ENCODE assay signal across 9 cellular contexts in the genomic region with DNA sequence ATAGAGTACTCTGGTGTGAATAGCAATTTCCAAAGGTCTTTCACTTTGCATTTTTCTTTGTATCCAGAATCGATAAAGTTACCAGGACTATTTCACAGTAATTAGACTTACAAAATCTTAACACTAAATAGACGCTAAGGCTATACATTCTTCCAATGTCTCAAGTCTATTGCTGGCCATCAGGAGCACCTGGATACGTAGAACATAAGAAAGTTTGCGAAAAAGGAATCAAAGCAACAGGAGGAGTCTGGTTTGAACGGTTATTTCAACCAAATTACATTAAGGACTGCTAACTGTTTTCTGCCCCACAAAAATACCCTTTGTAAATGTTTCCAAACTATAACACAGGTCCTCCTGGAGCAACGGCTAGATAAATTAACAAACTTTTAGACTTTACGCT. TPM values are rescaled to one million over a fixed set of nuclear protein-coding genes. Genes with fewer than 3 reads are reported as not detected.
A peak's percentile ranks its signal among the peaks of the same experiment; 100 is the strongest.
DNase-seq lines count a peak whose midpoint lies in the region; ATAC-seq and TF ChIP-seq lines count a peak whose summit lies in the region.
"Had no signal": no experiment of that assay in that cellular context is flagged by ENCODE, and none has a peak within 500 bp of the region (broad histone marks: within the 10 kb centered on the region; RNA-seq: fewer than 3 reads in every experiment).

No MANE protein-coding gene starts in this region.

- peaks cover 31% of the 10 kb centered on the region in 2 donors for H3K4me1 ChIP-seq in thyroid gland

- peaks cover 41% of the 10 kb centered on the region for H3K4me1 Mint-ChIP-seq in activated T-cell treated with anti-CD3 and anti-CD28 coated beads, Interleukin-2, amount 50 U/mL, for 4 hours (ENCODE audit: low read depth)
- peaks cover 40% of the 10 kb centered on the region for H3K4me1 Mint-ChIP-seq in activated naive CD8-positive, alpha-beta T cell (ENCODE audit: low read depth)

- peaks cover 4 to 6% of the 10 kb centered on the region in 2 donors for H3K36me3 ChIP-seq in thyroid gland

- no peaks in the 10 kb centered on the region for H3K9me3 Mint-ChIP-seq in activated T-cell treated with anti-CD3 and anti-CD28 coated beads, Interleukin-2, amount 50 U/mL, for 4 hours
- H3K9me3 Mint-ChIP-seq in activated naive CD8-positive, alpha-beta T cell (ENCODE audit: low read depth), result no peaks in the 10 kb centered on the region

- H3K27me3 Mint-ChIP-seq in activated T-cell treated with anti-CD3 and anti-CD28 coated beads, Interleukin-2, amount 50 U/mL, for 4 hours (ENCODE audit: low read depth), result no peaks in the 10 kb centered on the region
- H3K27me3 Mint-ChIP-seq in activated naive CD8-positive, alpha-beta T cell, result no peaks in the 10 kb centered on the region

- H3K4me3 Mint-ChIP-seq in activated T-cell treated with anti-CD3 and anti-CD28 coated beads, Interleukin-2, amount 50 U/mL, for 4 hours, result peak overlapping the region; percentile 97
- peak overlapping the region; percentile 95 for H3K4me3 Mint-ChIP-seq in activated naive CD8-positive, alpha-beta T cell

- no peak for DNase-seq in activated T-cell treated with anti-CD3 and anti-CD28 coated beads, Interleukin-2, amount 50 U/mL, for 4 hours
- DNase-seq in activated T-cell treated with anti-CD3 and anti-CD28 coated beads, Interleukin-2, amount 50 U/mL, for 48 hours, result no peak
- DNase-seq in thyroid gland, result no peak
- no peak for DNase-seq in HuH-7 (ENCODE audit: low spot score)
- DNase-seq in SIG-M5 treated with dmso at 0.1 percent for 504 hours (lab: John Stamatoyannopoulos, UW; ENCODE audit: unreplicated experiment), result no peak
- DNase-seq: NCI-H1092 had no signal

- intact Hi-C loops in thyroid gland (cut with DNase I), result loop anchor here (5.0 to 10.0 kb wide), 2 partner anchors 46 to 51 kb away; a partner anchor contains a TSS

- no peaks in the 10 kb centered on the region for H3K27me3 ChIP-seq in layer of hippocampus (ENCODE audit: control insufficient read depth, insufficient read depth, low read length)
- no peaks in the 10 kb centered on the region for H3K27me3 ChIP-seq in thyroid gland

- ATAC-seq in activated T-cell treated with anti-CD3 and anti-CD28 coated beads, Interleukin-2, amount 50 U/mL, for 4 hours, result no peak
- no peak for ATAC-seq in GM19324 (IDR thresholded peaks at IDR 0.05; ENCODE audit: low FRiP score, unreplicated experiment)

- H3K27ac ChIP-seq in layer of hippocampus (ENCODE audit: low read depth, low read length) (peak overlapping the region; percentile 95), thyroid gland (peak overlapping the region; percentile 97 to 100 (median 100))

- TF ChIP-seq POLR2A in thyroid gland (IDR thresholded peaks at IDR 0.05), result no peak

- H3K9me3 ChIP-seq in thyroid gland, result no peaks in the 10 kb centered on the region

- H3K27ac Mint-ChIP-seq in activated naive CD8-positive, alpha-beta T cell, result peak overlapping the region; percentile 99

- TF ChIP-seq CTCF in thyroid gland (IDR thresholded peaks at IDR 0.05), result no peak

- peak overlapping the region in 1 of 3 donors; percentile 30 for H3K4me3 ChIP-seq in thyroid gland (replicated peaks in 1 of 3)

- 70% methylated on average over 7 of the region's 7 CpGs for WGBS in thyroid gland, 2 donors

- peaks cover 22% of the 10 kb centered on the region for H3K36me3 Mint-ChIP-seq in activated T-cell treated with anti-CD3 and anti-CD28 coated beads, Interleukin-2, amount 50 U/mL, for 4 hours (ENCODE audit: insufficient read depth)
- peaks cover 13% of the 10 kb centered on the region for H3K36me3 Mint-ChIP-seq in activated naive CD8-positive, alpha-beta T cell

RNA-seq across cellular contexts. Expression of a gene that starts 1.4 kb away (rescaled TPM):
- 100 to 1,000 TPM; 292 to 332 (median 316) TPM for total RNA-seq in activated T-cell treated with anti-CD3 and anti-CD28 coated beads, Interleukin-2, amount 50 U/mL, for 4 hours
- total RNA-seq in thyroid gland, result 100 to 1,000 TPM in 1 of 4 donors, 10 to 100 TPM in 3; 80.3 to 115 (median 82.3) TPM

RNA-seq across cellular contexts. Expression of a gene that starts 53.4 kb away (rescaled TPM):
- 10 to 100 TPM; 58.5 to 62.4 (median 60.5) TPM for total RNA-seq in activated T-cell treated with anti-CD3 and anti-CD28 coated beads, Interleukin-2, amount 50 U/mL, for 4 hours
- total RNA-seq in thyroid gland, result 100 to 1,000 TPM; 139 to 157 (median 144) TPM
